1 cellular context compared by ENCODE assay signal in genomic region chr2:101253013-101253712, GRCh38.
TF ChIP-seq lines count a peak whose summit lies in the region.

No MANE protein-coding gene starts in this region.

TF ChIP-seq in GM23338, 12 proteins besides CTCF, POLR2A, EP300 and RAD21 (continued from another document):
- no peak for TF ChIP-seq ZNF462 (CRISPR knock-in tag; IDR thresholded peaks at IDR 0.05)
- TF ChIP-seq ZNF331 (CRISPR knock-in tag; IDR thresholded peaks at IDR 0.05; ENCODE audit: low read depth): no peak
- no peak for TF ChIP-seq JUNB (IDR thresholded peaks at IDR 0.05; ENCODE audit: unreplicated experiment)
- TF ChIP-seq STAT1 (IDR thresholded peaks at IDR 0.05; ENCODE audit: unreplicated experiment): no peak
- TF ChIP-seq EZH2phosphoT487 (IDR thresholded peaks at IDR 0.05; ENCODE audit: unreplicated experiment): no peak
- TF ChIP-seq ETS1 (IDR thresholded peaks at IDR 0.05): no peak
- no peak for TF ChIP-seq EZH2 (IDR thresholded peaks at IDR 0.05; ENCODE audit: low read depth, unreplicated experiment)
- TF ChIP-seq ZNF114 (CRISPR knock-in tag; IDR thresholded peaks at IDR 0.05): no peak
- TF ChIP-seq POLR2AphosphoS5 (IDR thresholded peaks at IDR 0.05; ENCODE audit: low read depth): no peak
- no peak for TF ChIP-seq REST (IDR thresholded peaks at IDR 0.05; ENCODE audit: unreplicated experiment)
- no peak for TF ChIP-seq CREB1 (CRISPR knock-in tag; IDR thresholded peaks at IDR 0.05; ENCODE audit: low read depth)
